ENCODE assay signal across 21 cellular contexts in genomic region chr5:123503299-123503698, GRCh38. TPM values are rescaled to one million over a fixed set of nuclear protein-coding genes. Genes with fewer than 3 reads are reported as not detected.
DNase-seq lines count a peak whose midpoint lies in the region; ATAC-seq, FAIRE-seq and TF ChIP-seq lines count a peak whose summit lies in the region.
"Had no signal": no experiment of that assay in that cellular context is flagged by ENCODE, and none has a peak within 500 bp of the region (broad histone marks: within the 10 kb centered on the region; RNA-seq: fewer than 3 reads in every experiment).

No MANE protein-coding gene starts in this region.

- H3K36me3 ChIP-seq in bronchial epithelial cell (ENCODE audit: control insufficient read depth, insufficient read depth, low read length), result no peaks in the 10 kb centered on the region
- no peaks in the 10 kb centered on the region for H3K36me3 ChIP-seq in mucosa of descending colon (ENCODE audit: low read depth)
- H3K36me3 ChIP-seq: BLaER1 had no signal

- H3K27me3 ChIP-seq in bronchial epithelial cell (ENCODE audit: control insufficient read depth, insufficient read depth, low read length), result no peaks in the 10 kb centered on the region
- H3K27me3 ChIP-seq: BLaER1 had no signal

- H3K27me3 Mint-ChIP-seq in activated CD4-positive, alpha-beta T cell treated with anti-CD3 and anti-CD28 coated beads, Interleukin-2, amount 10 ng/mL, durations not matched to agents 7 days and 5 days, result peaks cover 20% of the 10 kb centered on the region
- H3K27me3 Mint-ChIP-seq in activated CD4-positive, alpha-beta T cell treated with anti-CD3 and anti-CD28 coated beads for 36 hours, result peaks cover 13% of the 10 kb centered on the region

- FAIRE-seq in GM18507 (lab: Jason Lieb, UNC) (peak; percentile 35), bronchial epithelial cell (lab: Jason Lieb, UNC) (no peak)
- FAIRE-seq: GM12892, GM19239 had no signal

- peaks cover 3% of the 10 kb centered on the region for H3K4me1 Mint-ChIP-seq in activated CD4-positive, alpha-beta T cell treated with anti-CD3 and anti-CD28 coated beads, Interleukin-2, amount 10 ng/mL, durations not matched to agents 7 days and 5 days
- peaks cover 4% of the 10 kb centered on the region for H3K4me1 Mint-ChIP-seq in activated CD4-positive, alpha-beta T cell treated with anti-CD3 and anti-CD28 coated beads for 36 hours

- peak overlapping the region; percentile 9 for H3K27ac Mint-ChIP-seq in activated CD4-positive, alpha-beta T cell treated with anti-CD3 and anti-CD28 coated beads, Interleukin-2, amount 10 ng/mL, durations not matched to agents 7 days and 5 days
- no peak overlapping the region for H3K27ac Mint-ChIP-seq in activated CD4-positive, alpha-beta T cell treated with anti-CD3 and anti-CD28 coated beads for 36 hours
- H3K27ac Mint-ChIP-seq: CD14-positive monocyte; CD4-positive, alpha-beta memory T cell; HFFc6 had no signal

- H3K4me1 ChIP-seq in mucosa of descending colon (ENCODE audit: low read depth), result peaks cover 22% of the 10 kb centered on the region
- H3K4me1 ChIP-seq: BLaER1 had no signal

- no peaks in the 10 kb centered on the region for H3K9me3 Mint-ChIP-seq in activated CD4-positive, alpha-beta T cell treated with anti-CD3 and anti-CD28 coated beads, Interleukin-2, amount 10 ng/mL, durations not matched to agents 7 days and 5 days
- H3K9me3 Mint-ChIP-seq in activated CD4-positive, alpha-beta T cell treated with anti-CD3 and anti-CD28 coated beads for 36 hours (ENCODE audit: low read depth), result no peaks in the 10 kb centered on the region
- H3K9me3 Mint-ChIP-seq: CD4-positive, alpha-beta memory T cell; HFFc6 had no signal

- TF ChIP-seq CTCF in bronchial epithelial cell (IDR thresholded peaks at IDR 0.05; ENCODE audit: insufficient read depth, low read length, severe bottlenecking) (no peak), mucosa of descending colon (IDR thresholded peaks at IDR 0.05) (no peak)

- no peaks in the 10 kb centered on the region for H3K9me3 ChIP-seq in mucosa of descending colon
- H3K9me3 ChIP-seq: BLaER1 had no signal

- intact Hi-C loops in activated CD4-positive, alpha-beta T cell treated with anti-CD3 and anti-CD28 coated beads for 36 hours (cut with DNase I, micrococcal nuclease), result no loop called here
- intact Hi-C loops in mucosa of descending colon (cut with DNase I, micrococcal nuclease), result no loop called here

- no peak for ATAC-seq in activated CD4-positive, alpha-beta T cell treated with anti-CD3 and anti-CD28 coated beads for 36 hours
- ATAC-seq in mucosa of descending colon (peak; percentile 3), GM21576 (IDR thresholded peaks at IDR 0.05; ENCODE audit: unreplicated experiment) (no peak)
- ATAC-seq: HCT116 had no signal

- DNase-seq in activated CD4-positive, alpha-beta T cell treated with anti-CD3 and anti-CD28 coated beads, Interleukin-2, amount 10 ng/mL, durations not matched to agents 7 days and 5 days, result no peak
- no peak for DNase-seq in activated CD4-positive, alpha-beta T cell treated with anti-CD3 and anti-CD28 coated beads for 36 hours
- no peak for DNase-seq in GM18507 (ENCODE audit: extremely low spot score, insufficient read length, low read depth)
- peak; percentile 13 for DNase-seq in bronchial epithelial cell (ENCODE audit: low read depth)
- no peak for DNase-seq in mucosa of descending colon
- no peak for DNase-seq in SHP77 treated with DMSO at 0.1 percent for 48 hours (lab: John Stamatoyannopoulos, UW)
- no peak for DNase-seq in activated CD4-positive, CD25-positive, alpha-beta regulatory T cell treated with anti-CD3 and anti-CD28 coated beads, Interleukin-2, amount 50 U/mL, for 72 hours
- DNase-seq: 8988T; CD4-positive, alpha-beta memory T cell; DMS153; DMS79; GDM1; GOT3; H7; HFFc6 had no signal

- POLR2A ChIA-PET in activated CD4-positive, alpha-beta T cell treated with anti-CD3 and anti-CD28 coated beads, Interleukin-2, amount 10 ng/mL, durations not matched to agents 7 days and 5 days (lab: Charles Lee), result no interaction called here
- POLR2A ChIA-PET in activated CD4-positive, alpha-beta T cell treated with anti-CD3 and anti-CD28 coated beads for 36 hours (lab: Charles Lee), result no interaction called here

- H3K4me3 Mint-ChIP-seq in activated CD4-positive, alpha-beta T cell treated with anti-CD3 and anti-CD28 coated beads, Interleukin-2, amount 10 ng/mL, durations not matched to agents 7 days and 5 days, result no peak overlapping the region
- H3K4me3 Mint-ChIP-seq in activated CD4-positive, alpha-beta T cell treated with anti-CD3 and anti-CD28 coated beads for 36 hours, result no peak overlapping the region
- H3K4me3 Mint-ChIP-seq: CD14-positive monocyte; CD4-positive, alpha-beta memory T cell; HFFc6 had no signal

- CTCF ChIA-PET in activated CD4-positive, alpha-beta T cell treated with anti-CD3 and anti-CD28 coated beads, Interleukin-2, amount 10 ng/mL, durations not matched to agents 7 days and 5 days (lab: Charles Lee), result no interaction called here
- CTCF ChIA-PET in activated CD4-positive, alpha-beta T cell treated with anti-CD3 and anti-CD28 coated beads for 36 hours (lab: Charles Lee), result interaction anchor here (0.9 to 1.0 kb wide), 2 partner anchors 10 to 14 kb away, joined by 3 to 4 read pairs; no protein-coding TSS in a partner anchor

- H3K36me3 Mint-ChIP-seq in activated CD4-positive, alpha-beta T cell treated with anti-CD3 and anti-CD28 coated beads, Interleukin-2, amount 10 ng/mL, durations not matched to agents 7 days and 5 days (ENCODE audit: low read depth), result no peaks in the 10 kb centered on the region
- H3K36me3 Mint-ChIP-seq in activated CD4-positive, alpha-beta T cell treated with anti-CD3 and anti-CD28 coated beads for 36 hours (ENCODE audit: low read depth), result no peaks in the 10 kb centered on the region
- H3K36me3 Mint-ChIP-seq: CD14-positive monocyte; CD4-positive, alpha-beta memory T cell had no signal

- H3K4me3 ChIP-seq in bronchial epithelial cell (ENCODE audit: low read depth, low read length), result no peak overlapping the region
- no peak overlapping the region for H3K4me3 ChIP-seq in mucosa of descending colon
- H3K4me3 ChIP-seq: BLaER1 had no signal

RNA-seq across cellular contexts. Expression of gene CSNK1G3, which starts 8.7 kb away (rescaled TPM):
- total RNA-seq in activated CD4-positive, alpha-beta T cell treated with anti-CD3 and anti-CD28 coated beads, Interleukin-2, amount 10 ng/mL, durations not matched to agents 7 days and 5 days, result 10 to 100 TPM; 30.8 to 33.9 TPM
- total RNA-seq in activated CD4-positive, alpha-beta T cell treated with anti-CD3 and anti-CD28 coated beads for 36 hours, result 10 to 100 TPM; 30.6 to 31.5 TPM
- total RNA-seq in bronchial epithelial cell (46.6 and 50.0 TPM in 2 replicates), mucosa of descending colon (10 to 100 TPM; 53.3 to 72.0 (median 69.1) TPM)
